Comparison of ENCODE assay signal across 8 cellular contexts in genomic region chr17:45172232-45172540, GRCh38. TPM values are rescaled to one million over a fixed set of nuclear protein-coding genes. Genes with fewer than 3 reads are reported as not detected.
DNase-seq lines count a peak whose midpoint lies in the region; ATAC-seq and TF ChIP-seq lines count a peak whose summit lies in the region.

No MANE protein-coding gene starts in this region.

- POLR2A ChIA-PET in Caco-2 (lab: Charles Lee), result interaction anchor here (0.6 to 8.1 kb wide), 6 partner anchors 11 to 37 kb away, joined by 3 to 183 read pairs (median 9); partner anchors contain the start of genes ACBD4, HEXIM1 and HEXIM2

- peak overlapping the region; percentile 60 for H3K27ac ChIP-seq in SJSA1
- peak overlapping the region; percentile 95 to 96 (median 96) for H3K27ac ChIP-seq in esophagus squamous epithelium
- H3K27ac ChIP-seq in psoas muscle, result peak overlapping the region; percentile 82

- H3K27me3 ChIP-seq in Caco-2 (replicated peaks; ENCODE audit: control insufficient read depth, insufficient read depth, low read length) (no peaks in the 10 kb centered on the region), SJSA1 (replicated peaks) (no peaks in the 10 kb centered on the region), esophagus squamous epithelium (no peaks in the 10 kb centered on the region), psoas muscle (ENCODE audit: insufficient read depth in 3 of 3, low read length in 2 of 3) (no peaks in the 10 kb centered on the region)

- TF ChIP-seq CTCF in Caco-2 (IDR thresholded peaks at IDR 0.05; ENCODE audit: insufficient read depth in 1 of 2, low read depth in 1 of 2, low read length in 1 of 2, severe bottlenecking in 1 of 2, unreplicated experiment in 1 of 2), result no peak
- no peak for TF ChIP-seq CTCF in esophagus squamous epithelium (IDR thresholded peaks at IDR 0.05)
- TF ChIP-seq CTCF in psoas muscle (IDR thresholded peaks at IDR 0.05), result no peak

- H3K4me1 ChIP-seq in Caco-2 (peaks cover 68% of the 10 kb centered on the region), SJSA1 (replicated peaks) (peaks cover 34% of the 10 kb centered on the region), esophagus squamous epithelium (peaks cover 35 to 68% (median 49%) of the 10 kb centered on the region in 3 donors), psoas muscle (peaks cover 26% of the 10 kb centered on the region)

- no peaks in the 10 kb centered on the region for H3K27me3 Mint-ChIP-seq in Caco-2 (ENCODE audit: insufficient read depth, unreplicated experiment)

- no peak for TF ChIP-seq POLR2A in esophagus squamous epithelium (IDR thresholded peaks at IDR 0.05)

- BruUV-seq in Caco-2 (replicated peaks; lab: Mats Ljungman, UMichigan), result TSS peak; percentile 56

- H3K36me3 ChIP-seq in Caco-2 (ENCODE audit: control insufficient read depth, insufficient read depth, low read length) (no peaks in the 10 kb centered on the region), SJSA1 (no peaks in the 10 kb centered on the region; the same call in 1 of the 2 replicates), esophagus squamous epithelium (peaks cover 0 to 8% (median 0%) of the 10 kb centered on the region in 3 donors), psoas muscle (ENCODE audit: insufficient read depth in 1 of 2, low read depth in 1 of 2) (peaks cover 0 to 30% of the 10 kb centered on the region in 2 donors)

- H3K4me3 ChIP-seq in Caco-2 (ENCODE audit: low read depth, low read length) (peak overlapping the region; percentile 2; the same call in 1 of the 2 replicates), SJSA1 (no peak overlapping the region), esophagus squamous epithelium (peak overlapping the region; percentile 27 to 61 (median 44)), psoas muscle (peak overlapping the region; percentile 44)

- peaks cover 45% of the 10 kb centered on the region for H3K4me1 Mint-ChIP-seq in Caco-2 (ENCODE audit: low read depth, unreplicated experiment)

- H3K27ac Mint-ChIP-seq in Caco-2 (ENCODE audit: unreplicated experiment), result peak overlapping the region; percentile 94

- ATAC-seq in psoas muscle, result peak in 1 of 4 donors; percentile 1
- no peak for ATAC-seq in HG03432 (IDR thresholded peaks at IDR 0.05; ENCODE audit: unreplicated experiment)

- CTCF ChIA-PET in Caco-2 (lab: Charles Lee), result interaction anchor here (0.8 to 4.5 kb wide), 10 partner anchors 11 to 253 kb away, joined by 4 to 47 read pairs (median 18); partner anchors contain the start of genes ACBD4, HEXIM1 and HEXIM2

- no peaks in the 10 kb centered on the region for H3K9me3 Mint-ChIP-seq in Caco-2 (ENCODE audit: unreplicated experiment)

- intact Hi-C loops in Caco-2 (cut with micrococcal nuclease; ENCODE audit: unreplicated experiment), result no loop called here
- intact Hi-C loops in esophagus squamous epithelium (cut with DNase I), result no loop called here
- intact Hi-C loops in psoas muscle (cut with DNase I), result loop anchor here in 1 of 2 donors (2.0 kb wide), 1 partner anchor 19 kb away; no protein-coding TSS in a partner anchor

- DNase-seq in Caco-2, result no peak
- DNase-seq in SJSA1 (ENCODE audit: low read depth in 1 of 2, low spot score in 2 of 2), result no peak
- no peak for DNase-seq in esophagus squamous epithelium (lab: John Stamatoyannopoulos, UW)
- DNase-seq in psoas muscle, result no peak
- no peak for DNase-seq in NCI-H2227 treated with DMSO at 0.1 percent for 48 hours (lab: John Stamatoyannopoulos, UW)
- DNase-seq in Ammon's horn (ENCODE audit: low spot score), result no peak
- DNase-seq in DMS79 treated with DMSO at 0.1 percent for 48 hours (lab: John Stamatoyannopoulos, UW), result no peak

- no peaks in the 10 kb centered on the region for H3K9me3 ChIP-seq in Caco-2
- no peaks in the 10 kb centered on the region for H3K9me3 ChIP-seq in SJSA1 (replicated peaks)
- no peaks in the 10 kb centered on the region for H3K9me3 ChIP-seq in esophagus squamous epithelium
- no peaks in the 10 kb centered on the region for H3K9me3 ChIP-seq in psoas muscle

- 24% methylated on average over 4 of the region's 5 CpGs; no CpG with 5 or more reads in 1 of the 2 donors for WGBS in esophagus squamous epithelium, 2 donors
- 27 to 40% (median 37%) methylated on average over 5 of the region's 5 CpGs for WGBS in psoas muscle, 3 donors

- H3K36me3 Mint-ChIP-seq in Caco-2 (ENCODE audit: insufficient read depth, unreplicated experiment), result peaks cover 31% of the 10 kb centered on the region

- H3K4me3 Mint-ChIP-seq in Caco-2 (ENCODE audit: unreplicated experiment), result peak overlapping the region; percentile 64

RNA-seq across cellular contexts. Expression of gene HEXIM2, which starts 10.5 kb away (rescaled TPM):
- 12.7 and 13.6 TPM in 2 replicates for total RNA-seq in Caco-2 (2022)
- 8.0 and 10.0 TPM in 2 replicates for total RNA-seq in SJSA1 (2014; rRNA removed; shearing (Covaris generic))
- 1 to 10 TPM; 1.7 to 9.0 (median 4.9) TPM for total RNA-seq in esophagus squamous epithelium
- 10 to 100 TPM; 13.7 to 47.1 (median 33.4) TPM for total RNA-seq in psoas muscle
- 10 to 100 TPM in 2 of 3 donors, 1 to 10 TPM in 1; 8.2 to 69.5 (median 62.7) TPM for polyA plus RNA-seq in psoas muscle

RNA-seq across cellular contexts. Expression of gene HEXIM1, which starts 23.9 kb away (rescaled TPM):
- total RNA-seq in Caco-2 (2022), result 71.0 and 78.0 TPM in 2 replicates
- total RNA-seq in SJSA1 (2014; rRNA removed; shearing (Covaris generic)), result 7.2 and 7.3 TPM in 2 replicates
- total RNA-seq in esophagus squamous epithelium, result 10 to 100 TPM; 19.8 to 28.4 (median 25.3) TPM
- 10 to 100 TPM; 21.3 to 52.2 (median 31.5) TPM for total RNA-seq in psoas muscle
- 100 to 1,000 TPM in 1 of 3 donors, 10 to 100 TPM in 1, 1 to 10 TPM in 1; 9.5 to 127 (median 22.0) TPM for polyA plus RNA-seq in psoas muscle

RNA-seq across cellular contexts. Expression of gene ACBD4, which starts 36.7 kb away (rescaled TPM):
- total RNA-seq in Caco-2 (2022) (21.2 and 21.6 TPM in 2 replicates), esophagus squamous epithelium (1 to 10 TPM; 1.7 to 6.9 (median 4.5) TPM), psoas muscle (1 to 10 TPM; 3.9 to 8.2 (median 5.1) TPM)
- total RNA-seq in SJSA1 (2014; rRNA removed; shearing (Covaris generic)), result 0.89 and 1.6 TPM in 2 replicates
- 1 to 10 TPM; 2.7 to 5.2 (median 4.4) TPM for polyA plus RNA-seq in psoas muscle

RNA-seq across cellular contexts. Expression of gene PLCD3, which starts 39.9 kb away (rescaled TPM):
- total RNA-seq in Caco-2 (2022) (74.3 and 88.5 TPM in 2 replicates), esophagus squamous epithelium (100 to 1,000 TPM in 1 of 4 donors, 10 to 100 TPM in 3; 16.3 to 105 (median 20.5) TPM), psoas muscle (100 to 1,000 TPM in 2 of 4 donors, 10 to 100 TPM in 2; 69.8 to 217 (median 122) TPM)
- 17.5 and 92.5 TPM in 2 replicates for total RNA-seq in SJSA1 (2014; rRNA removed; shearing (Covaris generic))
- polyA plus RNA-seq in psoas muscle, result 100 to 1,000 TPM in 2 of 3 donors, 10 to 100 TPM in 1; 57.0 to 171 (median 170) TPM

RNA-seq across cellular contexts. Expression of gene FMNL1, which starts 49.5 kb away (rescaled TPM):
- total RNA-seq in Caco-2 (2022) (2.8 and 3.0 TPM in 2 replicates), esophagus squamous epithelium (10 to 100 TPM in 2 of 4 donors, 1 to 10 TPM in 2; 3.5 to 16.8 (median 6.9) TPM), psoas muscle (1 to 10 TPM; 5.4 to 6.5 (median 6.0) TPM)
- not detected in 2 replicates for total RNA-seq in SJSA1 (2014; rRNA removed; shearing (Covaris generic))
- polyA plus RNA-seq in psoas muscle, result 1 to 10 TPM; 1.8 to 2.4 (median 2.3) TPM
